ENCODE assay signal across 14 cellular contexts in the genomic region with DNA sequence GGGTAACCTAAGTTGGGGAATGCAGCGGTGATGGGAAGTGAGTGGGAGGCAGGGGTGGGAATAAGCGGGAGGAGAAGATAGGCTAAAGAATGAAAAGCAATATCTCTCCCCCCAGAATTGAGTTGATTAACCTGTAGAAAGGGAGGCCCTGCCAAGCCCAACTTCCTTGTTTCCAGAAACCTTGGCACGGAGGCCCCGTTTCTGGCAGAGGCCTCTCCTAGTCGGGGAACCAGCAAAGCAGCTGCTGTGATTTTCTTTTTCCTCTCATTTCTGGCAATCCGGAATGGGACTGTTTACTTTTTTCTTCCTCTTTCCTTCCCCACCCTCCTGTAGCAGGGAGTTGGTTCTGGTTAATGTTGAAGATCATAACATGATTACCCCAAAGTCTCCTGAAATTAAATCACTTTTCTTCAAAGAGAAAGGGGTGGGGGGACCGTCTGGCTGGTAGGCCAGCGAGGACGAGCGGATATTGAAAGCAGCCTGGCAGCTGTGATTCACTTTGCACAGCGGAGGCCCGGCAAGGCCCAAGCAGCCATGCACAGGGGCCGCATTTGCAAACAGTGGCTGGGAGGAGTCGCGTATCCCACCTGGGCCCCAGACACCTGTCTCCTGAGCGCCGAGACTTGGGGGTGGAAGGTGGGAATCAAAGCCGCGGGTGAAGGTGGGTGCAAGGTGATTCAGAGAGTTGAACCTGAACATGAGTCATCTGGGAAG. TPM values are rescaled to one million over a fixed set of nuclear protein-coding genes. Genes with fewer than 3 reads are reported as not detected.
A peak's percentile ranks its signal among the peaks of the same experiment; 100 is the strongest.
DNase-seq lines count a peak whose midpoint lies in the region; ATAC-seq, FAIRE-seq and TF ChIP-seq lines count a peak whose summit lies in the region.
"Had no signal": no experiment of that assay in that cellular context is flagged by ENCODE, and none has a peak within 500 bp of the region (broad histone marks: within the 10 kb centered on the region; RNA-seq: fewer than 3 reads in every experiment).

No MANE protein-coding gene starts in this region.

- no peaks in the 10 kb centered on the region for H3K27me3 ChIP-seq in pancreas
- H3K27me3 ChIP-seq in vagina, result no peaks in the 10 kb centered on the region

- H3K9me3 ChIP-seq in pancreas, result no peaks in the 10 kb centered on the region
- no peaks in the 10 kb centered on the region for H3K9me3 ChIP-seq in vagina

- WGBS in pancreas, 2 donors, result 48 to 53% methylated on average over 19 of the region's 19 CpGs

- no peak for FAIRE-seq in pancreas (lab: Jason Lieb, UNC)
- FAIRE-seq: HTR-8/SVneo, RCC 7860 had no signal

- H3K27ac Mint-ChIP-seq in brain, result peak overlapping the region in 4 of 5 experiments; percentile 42 to 81 (median 62)

- peak; percentile 75 for DNase-seq in left ventricle myocardium superior
- peak in 5 of 6 donors; percentile 26 to 63 (median 48) for DNase-seq in pancreas
- DNase-seq in vagina (ENCODE audit: extremely low spot score in 2 of 2), result no peak
- no peak for DNase-seq in NCI-H2227 treated with DMSO at 0.1 percent for 48 hours (lab: John Stamatoyannopoulos, UW)
- no peak for DNase-seq in mesenteric fat pad (ENCODE audit: low spot score)
- DNase-seq: activated CD4-positive, alpha-beta T cell treated with anti-CD3 and anti-CD28 coated beads, Interleukin-2, amount 50 U/mL, for 4 hours; erythroblast; NCI-H345; stimulated activated CD4-positive, alpha-beta T cell treated with anti-CD3 and anti-CD28 coated beads, Interleukin-2, amount 100 ng/mL, for 48 hours; stimulated activated naive CD8-positive, alpha-beta T cell treated with anti-CD3 and anti-CD28 coated beads, Interleukin-15, Interleukin-2, amounts not matched to agents 100 U/mL and 50 U/mL, for 24 hours had no signal

- H3K36me3 Mint-ChIP-seq in brain, result no peaks in the 10 kb centered on the region

- peak overlapping the region in 1 of 5 experiments; percentile 64 for H3K4me3 Mint-ChIP-seq in brain

- H3K36me3 ChIP-seq in pancreas, result no peaks in the 10 kb centered on the region
- no peaks in the 10 kb centered on the region for H3K36me3 ChIP-seq in vagina

- H3K4me1 Mint-ChIP-seq in brain, result peaks cover 14% of the 10 kb centered on the region

- H3K4me1 ChIP-seq in pancreas (peaks cover 0 to 5% (median 0%) of the 10 kb centered on the region in 3 donors), vagina (peaks cover 22% of the 10 kb centered on the region)

- no peak overlapping the region for H3K4me3 ChIP-seq in pancreas
- peak overlapping the region in 1 of 2 donors; percentile 18 for H3K4me3 ChIP-seq in vagina

- intact Hi-C loops in left ventricle myocardium superior (cut with micrococcal nuclease) (no loop called here), pancreas (cut with DNase I) (no loop called here), vagina (cut with DNase I) (no loop called here)

- peak; percentile 57 for ATAC-seq in left ventricle myocardium superior
- ATAC-seq in pancreas, result peak; percentile 53 to 82 (median 75)
- ATAC-seq in GM19467 (IDR thresholded peaks at IDR 0.05; ENCODE audit: unreplicated experiment), result no peak
- ATAC-seq: stimulated activated naive CD8-positive, alpha-beta T cell treated with anti-CD3 and anti-CD28 coated beads, Interleukin-15, Interleukin-2, amounts not matched to agents 100 U/mL and 50 U/mL, for 24 hours had no signal

- peaks cover 0 to 3% (median 0%) of the 10 kb centered on the region in 5 experiments for H3K9me3 Mint-ChIP-seq in brain

- TF ChIP-seq POLR2A in vagina (IDR thresholded peaks at IDR 0.05), result no peak

- H3K27ac ChIP-seq in pancreas (peak overlapping the region in 2 of 4 donors; percentile 58 to 67), vagina (peak overlapping the region; percentile 63)

- H3K27me3 Mint-ChIP-seq in brain, result no peaks in the 10 kb centered on the region

- TF ChIP-seq CTCF in brain (conservative IDR thresholded peaks at IDR 0.05) (no peak), pancreas (IDR thresholded peaks at IDR 0.05) (no peak), vagina (IDR thresholded peaks at IDR 0.05) (no peak)

RNA-seq across cellular contexts. Expression of gene NTN1, which starts 51.5 kb away (rescaled TPM):
- polyA plus RNA-seq in brain (ENCODE audit: insufficient read depth, low read depth, low replicate concordance) (2.2 TPM), pancreas (1 to 10 TPM; 2.2 to 2.3 TPM)
- total RNA-seq in left ventricle myocardium superior (28.4 TPM), pancreas (1 to 10 TPM; 1.8 to 4.3 (median 2.8) TPM), vagina (4.7 TPM), mesenteric fat pad (3.1 TPM)

Comparison
In these comparisons a context has a peak if more than half of its experiments do, and no peak if none do; other contexts are left out.
1. DNase-seq: peak in left ventricle myocardium superior (single experiment) and pancreas (5 of 6); none in vagina (0 of 2), NCI-H2227 treated with DMSO at 0.1 percent for 48 hours (single experiment) and mesenteric fat pad (single experiment).